In the genomic region with DNA sequence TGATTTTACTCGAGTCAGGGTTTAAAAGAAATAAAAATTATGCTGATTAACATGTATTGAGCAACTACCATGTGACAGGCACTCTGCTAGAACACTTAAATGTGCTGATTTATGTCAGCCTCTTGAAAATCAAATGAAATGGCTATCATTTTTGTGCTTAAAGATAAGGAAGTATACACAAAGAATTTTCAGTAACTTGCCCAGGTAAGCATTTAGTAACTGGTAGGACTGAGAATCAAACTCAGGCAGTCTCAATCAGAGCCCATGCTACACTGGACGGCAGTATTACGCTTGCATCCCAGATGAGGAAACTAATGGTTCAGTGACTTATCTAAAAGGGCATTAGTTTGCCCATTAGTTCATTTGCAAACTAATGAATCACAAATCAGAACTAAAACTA, we compare ENCODE assay signal across 19 cellular contexts.
DNase-seq lines count a peak whose midpoint lies in the region; ATAC-seq, FAIRE-seq and TF ChIP-seq lines count a peak whose summit lies in the region.
"Had no signal": no experiment of that assay in that cellular context is flagged by ENCODE, and none has a peak within 500 bp of the region (broad histone marks: within the 10 kb centered on the region; RNA-seq: fewer than 3 reads in every experiment).

No MANE protein-coding gene starts in this region.

- H3K27me3 Mint-ChIP-seq in MCF 10A (ENCODE audit: insufficient read depth, unreplicated experiment) (no peaks in the 10 kb centered on the region), osteocyte (ENCODE audit: unreplicated experiment) (no peaks in the 10 kb centered on the region)
- H3K27me3 Mint-ChIP-seq in activated CD4-positive, alpha-beta T cell treated with anti-CD3 and anti-CD28 coated beads, Interleukin-2, amount 10 ng/mL, durations not matched to agents 24 days and 14 days = no peaks in the 10 kb centered on the region
- H3K27me3 Mint-ChIP-seq: CD4-positive, alpha-beta T cell had no signal

- H3K79me2 ChIP-seq in mammary epithelial cell (ENCODE audit: insufficient read depth, low read length) = no peaks in the 10 kb centered on the region

- no peak overlapping the region for H3K27ac Mint-ChIP-seq in MCF 10A (ENCODE audit: low read depth, unreplicated experiment)
- H3K27ac Mint-ChIP-seq in activated CD4-positive, alpha-beta T cell treated with anti-CD3 and anti-CD28 coated beads, Interleukin-2, amount 10 ng/mL, durations not matched to agents 24 days and 14 days = no peak overlapping the region
- no peak overlapping the region for H3K27ac Mint-ChIP-seq in osteocyte (ENCODE audit: unreplicated experiment)
- H3K27ac Mint-ChIP-seq: CD4-positive, alpha-beta T cell had no signal

- H3K27me3 ChIP-seq in mammary epithelial cell (ENCODE audit: insufficient read depth, low read length) (no peaks in the 10 kb centered on the region), bronchial epithelial cell (ENCODE audit: control insufficient read depth, insufficient read depth, low read length) (no peaks in the 10 kb centered on the region), lower lobe of right lung (ENCODE audit: low read depth) (no peaks in the 10 kb centered on the region)

- BruUV-seq in mammary epithelial cell (replicated peaks; lab: Mats Ljungman, UMichigan) = no TSS peak
- BruUV-seq in MCF 10A (replicated peaks; lab: Mats Ljungman, UMichigan) = no TSS peak

- WGBS in mammary epithelial cell (ENCODE audit: low coverage, missing lambda C conversion rate) = 67% methylated on average over 3 of the region's 3 CpGs

- no peaks in the 10 kb centered on the region for H3K9me3 Mint-ChIP-seq in MCF 10A (ENCODE audit: unreplicated experiment)
- no peaks in the 10 kb centered on the region for H3K9me3 Mint-ChIP-seq in activated CD4-positive, alpha-beta T cell treated with anti-CD3 and anti-CD28 coated beads, Interleukin-2, amount 10 ng/mL, durations not matched to agents 24 days and 14 days
- peaks cover 12% of the 10 kb centered on the region for H3K9me3 Mint-ChIP-seq in osteocyte (ENCODE audit: unreplicated experiment)

- no peak overlapping the region for H3K4me3 Mint-ChIP-seq in MCF 10A (ENCODE audit: unreplicated experiment)
- H3K4me3 Mint-ChIP-seq in activated CD4-positive, alpha-beta T cell treated with anti-CD3 and anti-CD28 coated beads, Interleukin-2, amount 10 ng/mL, durations not matched to agents 24 days and 14 days = no peak overlapping the region
- H3K4me3 Mint-ChIP-seq in osteocyte (ENCODE audit: unreplicated experiment) = no peak overlapping the region
- H3K4me3 Mint-ChIP-seq: CD4-positive, alpha-beta T cell had no signal

- H3K9ac ChIP-seq in mammary epithelial cell (ENCODE audit: insufficient read depth, low read length) = no peak overlapping the region
- H3K9ac ChIP-seq: GM23248 had no signal

- intact Hi-C loops in mammary epithelial cell (cut with micrococcal nuclease) = no loop called here
- intact Hi-C loops in MCF 10A (cut with micrococcal nuclease) = no loop called here
- intact Hi-C loops in lower lobe of right lung (cut with DNase I) = no loop called here
- intact Hi-C loops in activated CD4-positive, alpha-beta T cell treated with anti-CD3 and anti-CD28 coated beads, Interleukin-2, amount 10 ng/mL, durations not matched to agents 24 days and 14 days (cut with micrococcal nuclease) = no loop called here

- H3K4me3 ChIP-seq in mammary epithelial cell (replicated peaks in 1 of 3; ENCODE audit: insufficient read depth in 1 of 3, low read depth in 2 of 3, low read length in 3 of 3) (no peak overlapping the region), bronchial epithelial cell (ENCODE audit: low read depth, low read length) (no peak overlapping the region), lower lobe of right lung (no peak overlapping the region)
- H3K4me3 ChIP-seq: A549, GM23248, HAP-1 had no signal

- in situ Hi-C loops in mammary epithelial cell (cut with MboI; ENCODE audit: low sequenced_read_pairs in 2 of 2) = no loop called here

- H3K9me3 ChIP-seq in mammary epithelial cell (replicated peaks; ENCODE audit: insufficient read depth, low read length) (no peaks in the 10 kb centered on the region), lower lobe of right lung (no peaks in the 10 kb centered on the region)
- H3K9me3 ChIP-seq: A549, Caco-2, HAP-1 had no signal

- H3K4me1 Mint-ChIP-seq in MCF 10A (ENCODE audit: insufficient read depth, unreplicated experiment) = peaks cover 6% of the 10 kb centered on the region
- H3K4me1 Mint-ChIP-seq in activated CD4-positive, alpha-beta T cell treated with anti-CD3 and anti-CD28 coated beads, Interleukin-2, amount 10 ng/mL, durations not matched to agents 24 days and 14 days = no peaks in the 10 kb centered on the region
- H3K4me1 Mint-ChIP-seq in osteocyte (ENCODE audit: unreplicated experiment) = no peaks in the 10 kb centered on the region

- no peak overlapping the region for H3K4me2 ChIP-seq in mammary epithelial cell (ENCODE audit: insufficient read depth, low read depth, low read length)
- H3K4me2 ChIP-seq: A549 had no signal

- peak overlapping the region; percentile 28 for H3K27ac ChIP-seq in mammary epithelial cell (ENCODE audit: insufficient read depth, low read depth, low read length)
- H3K27ac ChIP-seq in lower lobe of right lung = no peak overlapping the region
- H3K27ac ChIP-seq: 22Rv1, A549, C4-2B, GM23248, HL-60 had no signal

- H2AFZ ChIP-seq in mammary epithelial cell (ENCODE audit: low read depth, low read length) = peak overlapping the region; percentile 78
- H2AFZ ChIP-seq: GM23248 had no signal

- H3K36me3 Mint-ChIP-seq in MCF 10A (ENCODE audit: insufficient read depth, unreplicated experiment) = no peaks in the 10 kb centered on the region
- no peaks in the 10 kb centered on the region for H3K36me3 Mint-ChIP-seq in activated CD4-positive, alpha-beta T cell treated with anti-CD3 and anti-CD28 coated beads, Interleukin-2, amount 10 ng/mL, durations not matched to agents 24 days and 14 days (ENCODE audit: low read depth)
- no peaks in the 10 kb centered on the region for H3K36me3 Mint-ChIP-seq in osteocyte (ENCODE audit: unreplicated experiment)

- POLR2A ChIA-PET in MCF 10A (lab: Yijun Ruan, JAX) = no interaction called here

- CTCF ChIA-PET in mammary epithelial cell (lab: Charles Lee; ENCODE audit: low non-redundant PET) = no interaction called here
- CTCF ChIA-PET in MCF 10A (lab: Yijun Ruan, JAX) = no interaction called here

- no peaks in the 10 kb centered on the region for H3K36me3 ChIP-seq in mammary epithelial cell (ENCODE audit: insufficient read depth, low read length)
- H3K36me3 ChIP-seq in bronchial epithelial cell (ENCODE audit: control insufficient read depth, insufficient read depth, low read length) = no peaks in the 10 kb centered on the region
- no peaks in the 10 kb centered on the region for H3K36me3 ChIP-seq in lower lobe of right lung
- H3K36me3 ChIP-seq: HAP-1 had no signal

- dilution Hi-C loops in mammary epithelial cell (cut with HindIII; ENCODE audit: low sequenced_read_pairs) = no loop called here

- TF ChIP-seq CTCF in mammary epithelial cell (conservative IDR thresholded peaks at IDR 0.05 in 1 of 2, IDR thresholded peaks at IDR 0.05 in 1 of 2; ENCODE audit: extremely low read depth in 1 of 2, insufficient read depth in 1 of 2, low read depth in 1 of 2, low read length in 2 of 2) (no peak), MCF 10A (IDR thresholded peaks at IDR 0.05; ENCODE audit: unreplicated experiment) (no peak), bronchial epithelial cell (IDR thresholded peaks at IDR 0.05; ENCODE audit: insufficient read depth, low read length, severe bottlenecking) (no peak), lower lobe of right lung (IDR thresholded peaks at IDR 0.05) (no peak), osteocyte (IDR thresholded peaks at IDR 0.05) (no peak)

- H3K4me1 ChIP-seq in mammary epithelial cell (ENCODE audit: insufficient read depth, low read length) (peaks cover 15% of the 10 kb centered on the region), lower lobe of right lung (no peaks in the 10 kb centered on the region)
- H3K4me1 ChIP-seq: A549, Caco-2, HAP-1 had no signal

- H4K20me1 ChIP-seq in mammary epithelial cell (ENCODE audit: insufficient read depth, low read length) = no peaks in the 10 kb centered on the region

- DNase-seq in mammary epithelial cell (no peak), MCF 10A (ENCODE audit: unreplicated experiment) (no peak), bronchial epithelial cell (ENCODE audit: low read depth) (peak; percentile 3), lower lobe of right lung (no peak), osteocyte (ENCODE audit: extremely low spot score, unreplicated experiment) (no peak), pons (ENCODE audit: low spot score) (no peak)
- no peak for DNase-seq in activated CD4-positive, alpha-beta T cell treated with anti-CD3 and anti-CD28 coated beads, Interleukin-2, amount 10 ng/mL, durations not matched to agents 24 days and 14 days
- DNase-seq: AML-193; Caco-2; CD4-positive, alpha-beta T cell; GM23248 had no signal

- peak; percentile 47 to 54 for ATAC-seq in lower lobe of right lung
- ATAC-seq: A549 had no signal

- FAIRE-seq in bronchial epithelial cell (lab: Jason Lieb, UNC) = no peak
- FAIRE-seq: A549, D721Med, G401.6, GM12891 had no signal
